In genomic region chr3:197154-197855, GRCh38 we compare ENCODE assay signal across 8 cellular contexts. TPM values are rescaled to one million over a fixed set of nuclear protein-coding genes. Genes with fewer than 3 reads are reported as not detected.
DNase-seq lines count a peak whose midpoint lies in the region; ATAC-seq, FAIRE-seq and TF ChIP-seq lines count a peak whose summit lies in the region.

No MANE protein-coding gene starts in this region.

- no peak for FAIRE-seq in pancreas (lab: Jason Lieb, UNC)

- peak overlapping the region; percentile 50 for H3K4me3 ChIP-seq in GM12865 (ENCODE audit: low read depth, low read length)
- H3K4me3 ChIP-seq in esophagus (ENCODE audit: low read depth in 1 of 2, low read length in 2 of 2), result peak overlapping the region; percentile 58 to 64
- peak overlapping the region; percentile 6 to 56 (median 30) for H3K4me3 ChIP-seq in pancreas

- DNase-seq in GM12865 (ENCODE audit: low read depth) (no peak), pancreas (peak in 5 of 6 donors; percentile 9 to 77 (median 29)), NCI-H2107 treated with DMSO at 0.1 percent for 48 hours (lab: John Stamatoyannopoulos, UW; ENCODE audit: unreplicated experiment) (no peak), activated T-cell treated with anti-CD3 and anti-CD28 coated beads for 4 hours (no peak), SK-N-DZ (ENCODE audit: low spot score) (no peak)

- 2 to 4% methylated on average over 44 to 58 of the region's 58 CpGs for WGBS in esophagus, 2 donors
- 2% methylated on average over 46 to 58 of the region's 58 CpGs for WGBS in pancreas, 2 donors

- H3K9me3 ChIP-seq in esophagus (ENCODE audit: control insufficient read depth in 2 of 2, insufficient read depth in 1 of 2, low read depth in 1 of 2, low read length in 1 of 2) (no peaks in the 10 kb centered on the region), pancreas (no peaks in the 10 kb centered on the region)

- intact Hi-C loops in pancreas (cut with DNase I), result no loop called here

- H3K36me3 ChIP-seq in esophagus (ENCODE audit: control insufficient read depth in 2 of 2, insufficient read depth in 2 of 2, low read length in 1 of 2), result no peaks in the 10 kb centered on the region
- H3K36me3 ChIP-seq in pancreas, result no peaks in the 10 kb centered on the region

- H3K27ac ChIP-seq in esophagus (ENCODE audit: low read depth in 2 of 2, low read length in 1 of 2) (no peak overlapping the region), pancreas (no peak overlapping the region)

- no peaks in the 10 kb centered on the region for H3K27me3 ChIP-seq in esophagus (ENCODE audit: control insufficient read depth in 1 of 2, insufficient read depth in 2 of 2, low read length in 2 of 2)
- peaks cover 0 to 18% (median 10%) of the 10 kb centered on the region in 4 donors for H3K27me3 ChIP-seq in pancreas

- ATAC-seq in HG02970 (IDR thresholded peaks at IDR 0.05; ENCODE audit: low FRiP score, unreplicated experiment) (peak; percentile 27), pancreas (peak; percentile 35 to 61 (median 50)), GM21526 (IDR thresholded peaks at IDR 0.05; ENCODE audit: low FRiP score, unreplicated experiment) (no peak)

- H3K4me1 ChIP-seq in esophagus (ENCODE audit: control insufficient read depth in 2 of 2, insufficient read depth in 2 of 2, low read length in 1 of 2) (peaks cover 0 to 9% of the 10 kb centered on the region in 2 donors), pancreas (peaks cover 0 to 6% (median 4%) of the 10 kb centered on the region in 3 donors)

- TF ChIP-seq CTCF in GM12865 (IDR thresholded peaks at IDR 0.05; ENCODE audit: insufficient read depth, low read depth, low read length, missing control alignments), result no peak
- no peak for TF ChIP-seq CTCF in pancreas (IDR thresholded peaks at IDR 0.05)

RNA-seq across cellular contexts. Expression of gene CHL1, which starts 0.7 kb away (rescaled TPM):
- 1 to 10 TPM; 2.3 to 3.4 TPM for polyA plus RNA-seq in esophagus
- 1 to 10 TPM in 5 of 6 donors, under 1 TPM in 1; 0.41 to 3.4 (median 2.3) TPM for total RNA-seq in pancreas
- 1 to 10 TPM in 1 of 2 donors, under 1 TPM in 1; 0.23 to 1.9 TPM for polyA plus RNA-seq in pancreas
- polyA plus RNA-seq in SK-N-DZ (2014; cell fraction: cytosol; rRNA removed), result not detected in 2 replicates
- not detected in 2 replicates for polyA plus RNA-seq in SK-N-DZ (2014; cell fraction: nucleus; rRNA removed)

Comparison
In these comparisons a context has a peak if more than half of its experiments do, and no peak if none do; other contexts are left out.
1. DNase-seq: peak in pancreas (5 of 6); none in GM12865 (single experiment), NCI-H2107 treated with DMSO at 0.1 percent for 48 hours (single experiment), activated T-cell treated with anti-CD3 and anti-CD28 coated beads for 4 hours (single experiment) and SK-N-DZ (single experiment).
2. Peak in every context shown above with its lines, with median percentiles within 50 percentile points of each other: H3K4me3 ChIP-seq.